Comparison of ENCODE assay signal across 1 cellular context in genomic region chr2:26001743-26002341, GRCh38.
TF ChIP-seq lines count a peak whose summit lies in the region.

No MANE protein-coding gene starts in this region.

TF ChIP-seq in A549, 52 proteins besides CTCF, POLR2A, EP300 and RAD21:
- TF ChIP-seq REST (IDR thresholded peaks at IDR 0.05) (no peak), ZC3H11A (IDR thresholded peaks at IDR 0.05) (no peak), HOXB5 (CRISPR knock-in tag; IDR thresholded peaks at IDR 0.05) (no peak; the same call in 1 of the 2 replicates), TP53 (CRISPR knock-in tag; IDR thresholded peaks at IDR 0.05) (no peak), RNF2 (IDR thresholded peaks at IDR 0.05; ENCODE audit: borderline replicate concordance, low read depth) (no peak), SREBF2 (IDR thresholded peaks at IDR 0.05) (no peak), ZFP36 (IDR thresholded peaks at IDR 0.05; ENCODE audit: borderline replicate concordance, partially characterized antibody) (no peak), RFX5 (IDR thresholded peaks at IDR 0.05) (no peak), E2F6 (IDR thresholded peaks at IDR 0.05; ENCODE audit: borderline replicate concordance, low read depth) (no peak), PHF8 (IDR thresholded peaks at IDR 0.05; ENCODE audit: borderline replicate concordance, low read depth) (no peak), RCOR1 (IDR thresholded peaks at IDR 0.05; ENCODE audit: low read depth, low read length) (no peak), USF2 (IDR thresholded peaks at IDR 0.05) (no peak), EHMT2 (IDR thresholded peaks at IDR 0.05; ENCODE audit: low read depth) (no peak), EHF (CRISPR knock-in tag; IDR thresholded peaks at IDR 0.05) (0 out of 2 replicates have a peak, but pooled peaks have one; percentile 10), SMC3 (IDR thresholded peaks at IDR 0.05) (no peak), HMGXB4 (CRISPR knock-in tag; IDR thresholded peaks at IDR 0.05; ENCODE audit: borderline replicate concordance) (no peak), CBX8 (IDR thresholded peaks at IDR 0.05) (no peak), CHD4 (IDR thresholded peaks at IDR 0.05; ENCODE audit: borderline replicate concordance) (no peak), KDM1A (IDR thresholded peaks at IDR 0.05; ENCODE audit: low read depth) (no peak), FOXS1 (CRISPR knock-in tag; IDR thresholded peaks at IDR 0.05) (no peak), HEYL (CRISPR knock-in tag; IDR thresholded peaks at IDR 0.05) (no peak), GATA3 (IDR thresholded peaks at IDR 0.05; ENCODE audit: borderline replicate concordance) (peak; percentile 72), NR3C1 (IDR thresholded peaks at IDR 0.05) (no peak), RARB (CRISPR knock-in tag; IDR thresholded peaks at IDR 0.05) (0 out of 2 replicates have a peak, but pooled peaks have one; percentile 3), ZNF302 (CRISPR knock-in tag; IDR thresholded peaks at IDR 0.05) (no peak), CEBPB (IDR thresholded peaks at IDR 0.05) (no peak), BCL3 (IDR thresholded peaks at IDR 0.05) (0 out of 3 replicates have a peak, but pooled peaks have one; percentile 8), NPAS2 (CRISPR knock-in tag; IDR thresholded peaks at IDR 0.05; ENCODE audit: borderline replicate concordance) (no peak), CHD2 (IDR thresholded peaks at IDR 0.05; ENCODE audit: low read length, partially characterized antibody) (no peak), HOXA7 (CRISPR knock-in tag; IDR thresholded peaks at IDR 0.05) (peak; percentile 5; the same call in 1 of the 2 replicates), JUN (IDR thresholded peaks at IDR 0.05) (peak; percentile 39 to 66; a peak in 3 of 5 replicates), ESRRA (IDR thresholded peaks at IDR 0.05; ENCODE audit: borderline replicate concordance, low read length) (no peak), MYC (IDR thresholded peaks at IDR 0.05; ENCODE audit: borderline replicate concordance, low read length) (no peak), TFCP2L1 (CRISPR knock-in tag; IDR thresholded peaks at IDR 0.05) (no peak), MAFK (IDR thresholded peaks at IDR 0.05; ENCODE audit: partially characterized antibody) (no peak), KDM5A (IDR thresholded peaks at IDR 0.05) (no peak), ZSCAN20 (CRISPR knock-in tag; IDR thresholded peaks at IDR 0.05) (no peak), MAZ (IDR thresholded peaks at IDR 0.05; ENCODE audit: borderline replicate concordance, low read depth, low read length) (no peak), JUNB (IDR thresholded peaks at IDR 0.05) (peak; percentile 32; the same call in 1 of the 2 replicates), POLR2AphosphoS2 (conservative IDR thresholded peaks at IDR 0.05; ENCODE audit: low read length) (no peak), NFE2L2 (conservative IDR thresholded peaks at IDR 0.05; ENCODE audit: low read length) (no peak), HDAC2 (IDR thresholded peaks at IDR 0.05) (no peak), FOSB (CRISPR knock-in tag; IDR thresholded peaks at IDR 0.05) (no peak), BHLHE40 (IDR thresholded peaks at IDR 0.05; ENCODE audit: low read depth, low read length) (no peak), HOXB13 (CRISPR knock-in tag; IDR thresholded peaks at IDR 0.05; ENCODE audit: low read depth) (0 out of 2 replicates have a peak, but pooled peaks have one; percentile 34), HES2 (IDR thresholded peaks at IDR 0.05) (no peak), FOSL2 (IDR thresholded peaks at IDR 0.05) (no peak), FOSL2 (CRISPR knock-in tag; IDR thresholded peaks at IDR 0.05) (no peak), ATOH8 (CRISPR knock-in tag; IDR thresholded peaks at IDR 0.05; ENCODE audit: low read depth) (0 out of 2 replicates have a peak, but pooled peaks have one; percentile 15), CBX2 (IDR thresholded peaks at IDR 0.05; ENCODE audit: borderline replicate concordance, low read depth) (no peak)
- TF ChIP-seq, protein P1, sequence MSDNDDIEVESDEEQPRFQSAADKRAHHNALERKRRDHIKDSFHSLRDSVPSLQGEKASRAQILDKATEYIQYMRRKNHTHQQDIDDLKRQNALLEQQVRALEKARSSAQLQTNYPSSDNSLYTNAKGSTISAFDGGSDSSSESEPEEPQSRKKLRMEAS (IDR thresholded peaks at IDR 0.05), result peak; percentile 18; the same call in 1 of the 2 replicates
- TF ChIP-seq, protein P2, sequence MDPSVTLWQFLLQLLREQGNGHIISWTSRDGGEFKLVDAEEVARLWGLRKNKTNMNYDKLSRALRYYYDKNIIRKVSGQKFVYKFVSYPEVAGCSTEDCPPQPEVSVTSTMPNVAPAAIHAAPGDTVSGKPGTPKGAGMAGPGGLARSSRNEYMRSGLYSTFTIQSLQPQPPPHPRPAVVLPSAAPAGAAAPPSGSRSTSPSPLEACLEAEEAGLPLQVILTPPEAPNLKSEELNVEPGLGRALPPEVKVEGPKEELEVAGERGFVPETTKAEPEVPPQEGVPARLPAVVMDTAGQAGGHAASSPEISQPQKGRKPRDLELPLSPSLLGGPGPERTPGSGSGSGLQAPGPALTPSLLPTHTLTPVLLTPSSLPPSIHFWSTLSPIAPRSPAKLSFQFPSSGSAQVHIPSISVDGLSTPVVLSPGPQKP (IDR thresholded peaks at IDR 0.05; ENCODE audit: low read depth, low read length), result no peak
- TF ChIP-seq, protein P3, sequence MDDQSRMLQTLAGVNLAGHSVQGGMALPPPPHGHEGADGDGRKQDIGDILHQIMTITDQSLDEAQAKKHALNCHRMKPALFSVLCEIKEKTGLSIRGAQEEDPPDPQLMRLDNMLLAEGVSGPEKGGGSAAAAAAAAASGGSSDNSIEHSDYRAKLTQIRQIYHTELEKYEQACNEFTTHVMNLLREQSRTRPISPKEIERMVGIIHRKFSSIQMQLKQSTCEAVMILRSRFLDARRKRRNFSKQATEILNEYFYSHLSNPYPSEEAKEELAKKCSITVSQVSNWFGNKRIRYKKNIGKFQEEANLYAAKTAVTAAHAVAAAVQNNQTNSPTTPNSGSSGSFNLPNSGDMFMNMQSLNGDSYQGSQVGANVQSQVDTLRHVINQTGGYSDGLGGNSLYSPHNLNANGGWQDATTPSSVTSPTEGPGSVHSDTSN (IDR thresholded peaks at IDR 0.05), result no peak
